Comparison of ENCODE assay signal across 19 cellular contexts in genomic region chr10:103441206-103441605, GRCh38. TPM values are rescaled to one million over a fixed set of nuclear protein-coding genes. Genes with fewer than 3 reads are reported as not detected.
DNase-seq lines count a peak whose midpoint lies in the region; ATAC-seq and TF ChIP-seq lines count a peak whose summit lies in the region.
"Had no signal": no experiment of that assay in that cellular context is flagged by ENCODE, and none has a peak within 500 bp of the region (broad histone marks: within the 10 kb centered on the region; RNA-seq: fewer than 3 reads in every experiment).

No MANE protein-coding gene starts in this region.

- no peak for TF ChIP-seq POLR2A in gastrocnemius medialis (IDR thresholded peaks at IDR 0.05)

- H3K9me3 Mint-ChIP-seq in effector memory CD8-positive, alpha-beta T cell: no peaks in the 10 kb centered on the region
- H3K9me3 Mint-ChIP-seq: H9 had no signal

- intact Hi-C loops in left ventricle myocardium inferior (cut with micrococcal nuclease): no loop called here
- intact Hi-C loops in gastrocnemius medialis (cut with DNase I; ENCODE audit: low total_unique reads): no loop called here

- peak overlapping the region; percentile 38 to 66 for H3K27ac Mint-ChIP-seq in effector memory CD8-positive, alpha-beta T cell

- TF ChIP-seq CTCF in left ventricle myocardium inferior (IDR thresholded peaks at IDR 0.05; ENCODE audit: borderline replicate concordance) (no peak), right atrium auricular region (IDR thresholded peaks at IDR 0.05) (no peak), gastrocnemius medialis (IDR thresholded peaks at IDR 0.05 in 4 of 5, conservative IDR thresholded peaks at IDR 0.05 in 1 of 5) (no peak), WERI-Rb-1 (IDR thresholded peaks at IDR 0.05; ENCODE audit: low read depth, low read length) (no peak)

- H3K4me3 ChIP-seq in left ventricle myocardium inferior (no peak overlapping the region), right atrium auricular region (no peak overlapping the region), gastrocnemius medialis (no peak overlapping the region), WERI-Rb-1 (ENCODE audit: low read depth, low read length) (no peak overlapping the region)
- H3K4me3 ChIP-seq: BLaER1 had no signal

- peak overlapping the region; percentile 94 for H3K27ac ChIP-seq in left ventricle myocardium inferior (replicated peaks)
- H3K27ac ChIP-seq in right atrium auricular region: peak overlapping the region in 1 of 2 donors; percentile 40
- peak overlapping the region in 3 of 4 donors; percentile 44 to 71 (median 65) for H3K27ac ChIP-seq in gastrocnemius medialis
- no peak overlapping the region for H3K27ac ChIP-seq in WERI-Rb-1
- H3K27ac ChIP-seq in substantia nigra (ENCODE audit: low read depth, low read length, poor library complexity, severe bottlenecking): no peak overlapping the region
- H3K27ac ChIP-seq: 22Rv1, BLaER1 had no signal

- H3K27me3 ChIP-seq in left ventricle myocardium inferior (ENCODE audit: low read depth) (no peaks in the 10 kb centered on the region), right atrium auricular region (no peaks in the 10 kb centered on the region), gastrocnemius medialis (no peaks in the 10 kb centered on the region), WERI-Rb-1 (ENCODE audit: insufficient read depth, low read depth, severe bottlenecking) (no peaks in the 10 kb centered on the region)
- H3K27me3 ChIP-seq: BLaER1 had no signal

- no peak for ATAC-seq in effector memory CD8-positive, alpha-beta T cell (replicated peaks)
- no peak for ATAC-seq in gastrocnemius medialis

- H3K36me3 Mint-ChIP-seq in effector memory CD8-positive, alpha-beta T cell (ENCODE audit: insufficient read depth): peaks cover 53% of the 10 kb centered on the region

- H3K4me1 Mint-ChIP-seq in effector memory CD8-positive, alpha-beta T cell (ENCODE audit: low read depth in 2 of 2): peaks cover 6 to 11% of the 10 kb centered on the region in 2 donors

- no peak overlapping the region for H3K4me3 Mint-ChIP-seq in effector memory CD8-positive, alpha-beta T cell
- H3K4me3 Mint-ChIP-seq: H9 had no signal

- H3K36me3 ChIP-seq in left ventricle myocardium inferior (peaks cover 97% of the 10 kb centered on the region), right atrium auricular region (peaks cover 84% of the 10 kb centered on the region), gastrocnemius medialis (peaks cover 0 to 94% of the 10 kb centered on the region in 2 donors), WERI-Rb-1 (peaks cover 92% of the 10 kb centered on the region)

- H3K27me3 Mint-ChIP-seq in effector memory CD8-positive, alpha-beta T cell: no peaks in the 10 kb centered on the region

- peaks cover 49% of the 10 kb centered on the region for H3K4me1 ChIP-seq in left ventricle myocardium inferior
- peaks cover 0 to 45% of the 10 kb centered on the region in 2 donors for H3K4me1 ChIP-seq in right atrium auricular region
- H3K4me1 ChIP-seq in gastrocnemius medialis: peaks cover 24% of the 10 kb centered on the region in 2 donors

- in situ Hi-C loops in gastrocnemius medialis (cut with MboI; ENCODE audit: low sequenced_read_pairs in 4 of 4): no loop called here

- DNase-seq in left ventricle myocardium inferior (no peak), right atrium auricular region (ENCODE audit: low spot score) (no peak), gastrocnemius medialis (no peak), WERI-Rb-1 (no peak), superior temporal gyrus (ENCODE audit: extremely low spot score) (no peak), substantia nigra (lab: John Stamatoyannopoulos, UW) (no peak), epidermal melanocyte (ENCODE audit: insufficient read length, low spot score) (no peak)
- DNase-seq in effector memory CD8-positive, alpha-beta T cell: no peak
- DNase-seq: DMS 273 treated with DMSO at 0.1 percent for 48 hours, H9, Karpas-422, MM.1S, NCI-H1105 treated with DMSO at 0.1 percent for 48 hours, NCI-H1930, NCI-H2171, NCI-H510A, SIG-M5 had no signal

- H3K9me3 ChIP-seq in left ventricle myocardium inferior (replicated peaks): no peaks in the 10 kb centered on the region
- H3K9me3 ChIP-seq in right atrium auricular region: no peaks in the 10 kb centered on the region
- no peaks in the 10 kb centered on the region for H3K9me3 ChIP-seq in gastrocnemius medialis
- H3K9me3 ChIP-seq in WERI-Rb-1 (ENCODE audit: severe bottlenecking): no peaks in the 10 kb centered on the region
- H3K9me3 ChIP-seq: BLaER1 had no signal

RNA-seq across cellular contexts. Expression of gene CALHM2, which starts 11.0 kb away (rescaled TPM):
- 11.3 TPM for total RNA-seq in left ventricle myocardium inferior
- 10 to 100 TPM; 23.8 to 57.7 TPM for total RNA-seq in right atrium auricular region
- total RNA-seq in gastrocnemius medialis: 10 to 100 TPM in 3 of 4 donors, 1 to 10 TPM in 1; 8.9 to 19.8 (median 16.9) TPM
- total RNA-seq: H9 had no signal

RNA-seq across cellular contexts. Expression of gene CALHM1, which starts 17.5 kb away (rescaled TPM):
- total RNA-seq in left ventricle myocardium inferior: not detected
- not detected for total RNA-seq in right atrium auricular region
- total RNA-seq in gastrocnemius medialis: not detected

RNA-seq across cellular contexts. Expression of gene CALHM3, which starts 37.8 kb away (rescaled TPM):
- total RNA-seq in left ventricle myocardium inferior (not detected), right atrium auricular region (not detected), gastrocnemius medialis (not detected)
- total RNA-seq: H9 had no signal

RNA-seq across cellular contexts. Expression of gene PDCD11, which starts 44.8 kb away (rescaled TPM):
- total RNA-seq in left ventricle myocardium inferior: 11.2 TPM
- total RNA-seq in right atrium auricular region: 10 to 100 TPM in 1 of 2 donors, 1 to 10 TPM in 1; 7.2 to 11.2 TPM
- 10 to 100 TPM; 16.7 to 22.7 (median 19.5) TPM for total RNA-seq in gastrocnemius medialis

RNA-seq across cellular contexts. Expression of gene ATP5MK, which starts 44.9 kb away (rescaled TPM):
- total RNA-seq in left ventricle myocardium inferior (1,231 TPM), right atrium auricular region (1,000 to 10,000 TPM in 1 of 2 donors, 100 to 1,000 TPM in 1; 554 to 1,203 TPM), gastrocnemius medialis (100 to 1,000 TPM; 436 to 724 (median 552) TPM)

Comparison
In these comparisons a context has a peak if more than half of its experiments do, and no peak if none do; other contexts are left out.
1. H3K27ac ChIP-seq: peak in left ventricle myocardium inferior (single experiment) and gastrocnemius medialis (3 of 4); none in WERI-Rb-1 (single experiment) and substantia nigra (single experiment).